Comparison of ENCODE assay signal across 8 cellular contexts in the genomic region with DNA sequence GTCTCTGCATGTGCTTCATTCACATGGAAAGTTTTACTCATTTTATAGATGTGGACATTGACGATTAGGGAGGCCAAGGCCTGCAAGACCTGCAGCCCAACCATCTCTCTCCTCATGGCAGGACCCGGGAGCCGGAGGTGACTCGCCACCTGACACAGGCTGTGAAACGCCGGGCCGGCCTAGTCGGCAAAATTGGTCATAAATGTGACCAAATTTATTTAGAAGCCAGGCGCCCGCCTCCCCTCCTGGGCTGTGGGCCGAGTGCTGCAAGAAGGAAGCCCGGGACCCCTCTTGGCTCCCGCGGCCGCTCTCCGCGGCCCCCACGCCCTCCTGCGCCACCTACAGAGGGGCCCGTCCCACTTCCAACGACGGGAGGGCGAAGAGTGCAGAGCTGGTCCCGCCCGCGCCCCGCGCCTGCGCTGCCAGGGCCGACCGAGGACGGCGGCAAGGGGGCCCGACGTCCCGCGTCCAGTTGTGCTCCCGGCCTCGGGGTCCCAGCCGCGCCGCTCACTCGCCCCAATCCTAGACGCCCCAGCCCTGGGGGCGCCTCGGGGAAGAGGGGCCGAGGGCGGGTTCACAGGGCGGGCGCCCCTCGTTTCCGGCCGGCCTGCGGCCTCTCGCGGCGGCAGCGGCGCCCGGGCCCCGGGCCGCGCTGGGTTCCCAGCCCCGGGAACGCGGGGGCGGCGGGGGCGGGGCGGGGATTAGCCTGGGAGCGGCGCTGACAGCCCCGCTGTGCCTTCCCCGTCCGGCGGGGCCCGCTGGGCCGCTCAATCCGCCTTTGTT. TPM values are rescaled to one million over a fixed set of nuclear protein-coding genes. Genes with fewer than 3 reads are reported as not detected.
DNase-seq lines count a peak whose midpoint lies in the region; TF ChIP-seq lines count a peak whose summit lies in the region.

No MANE protein-coding gene starts in this region.

- peak overlapping the region; percentile 44 for H2BK5ac ChIP-seq in mesendoderm (ENCODE audit: low read length)

- H3K36me3 ChIP-seq in HEK293 (ENCODE audit: control insufficient read depth in 2 of 2, insufficient read depth in 1 of 2, low read length in 2 of 2) (peaks cover 0 to 12% of the 10 kb centered on the region in 2 experiments; a peak in 2 of 3 replicates), mesendoderm (ENCODE audit: control insufficient read depth, insufficient read depth, low read length) (peaks cover 12% of the 10 kb centered on the region), transverse colon (no peaks in the 10 kb centered on the region)

- DNase-seq in COLO668 (lab: John Stamatoyannopoulos, UW; ENCODE audit: unreplicated experiment) (peak; percentile 34), dermis blood vessel endothelial cell (peak; percentile 65), mesendoderm (peak; percentile 76), transverse colon (peak; percentile 54), DMS153 (lab: John Stamatoyannopoulos, UW) (no peak)
- DNase-seq in NK-92 treated with Interleukin-12 subunit alpha and Interleukin-12 subunit beta, amount 100 ng/mL, for 24 hours (lab: John Stamatoyannopoulos, UW) = no peak

- POLR2A ChIA-PET in HEK293 (lab: Yijun Ruan, JAX) = no interaction called here

- peak overlapping the region; percentile 98 for H3K4ac ChIP-seq in mesendoderm (ENCODE audit: low read depth, low read length)

- peak overlapping the region; percentile 95 for H3K18ac ChIP-seq in mesendoderm (ENCODE audit: low read length)

- H3K79me2 ChIP-seq in mesendoderm (ENCODE audit: control insufficient read depth, insufficient read depth, low read length) = peaks cover 25% of the 10 kb centered on the region

- H3K79me1 ChIP-seq in mesendoderm (ENCODE audit: low read length) = peaks cover 35% of the 10 kb centered on the region

- in situ Hi-C loops in transverse colon (cut with MboI; ENCODE audit: low pct_ligation_motif_present in 1 of 4, low pct_unique_long_range_greater_than_20kb in 1 of 4, low sequenced_read_pairs in 3 of 4) = no loop called here

- no peaks in the 10 kb centered on the region for H3K9me3 ChIP-seq in HEK293 (ENCODE audit: control insufficient read depth, insufficient read depth, low read depth, low read length)
- no peaks in the 10 kb centered on the region for H3K9me3 ChIP-seq in transverse colon

- peak overlapping the region; percentile 35 for H2AK5ac ChIP-seq in mesendoderm (ENCODE audit: low read length)

- peak overlapping the region; percentile 79 for H3K9ac ChIP-seq in mesendoderm (ENCODE audit: low read length)

- peak overlapping the region; percentile 22 for H3K4me2 ChIP-seq in mesendoderm (ENCODE audit: low read length)

- peak overlapping the region; percentile 95 for H2BK120ac ChIP-seq in mesendoderm (ENCODE audit: low read depth, low read length)

- H3K4me3 ChIP-seq in HEK293 (ENCODE audit: low read depth, low read length) (peak overlapping the region; percentile 47), mesendoderm (ENCODE audit: low read length) (no peak overlapping the region), transverse colon (peak overlapping the region in 3 of 4 donors; percentile 54 to 64 (median 58))

- intact Hi-C loops in transverse colon (cut with DNase I; ENCODE audit: low total_unique reads) = no loop called here

- peak overlapping the region; percentile 86 for H3K27ac ChIP-seq in HEK293 (ENCODE audit: extremely low read depth, low read depth, low read length)
- H3K27ac ChIP-seq in mesendoderm (ENCODE audit: low read depth, low read length) = peak overlapping the region; percentile 98
- H3K27ac ChIP-seq in transverse colon = peak overlapping the region; percentile 34 to 74 (median 62)

- peak overlapping the region; percentile 88 for H3K56ac ChIP-seq in mesendoderm (ENCODE audit: low read length)

- TF ChIP-seq CTCF in HEK293 (tag by site-specific recombination; IDR thresholded peaks at IDR 0.05) (no peak), transverse colon (IDR thresholded peaks at IDR 0.05) (no peak)

- WGBS in mesendoderm (ENCODE audit: extremely low coverage, insufficient coverage, low lambda C conversion rate) = no CpG with 5 or more reads among the region's 79 CpGs
- 7% methylated on average over 4 of the region's 79 CpGs; no CpG with 5 or more reads in 1 of the 2 donors for WGBS in transverse colon (ENCODE audit: low coverage in 1 of 2), 2 donors

- no peak overlapping the region for H2BK15ac ChIP-seq in mesendoderm (replicated peaks; ENCODE audit: low read depth)

- CTCF ChIA-PET in HEK293 (lab: Yijun Ruan, JAX) = no interaction called here

- no peak overlapping the region for H4K5ac ChIP-seq in mesendoderm (ENCODE audit: low read length)

- H4K8ac ChIP-seq in mesendoderm (ENCODE audit: low read depth, low read length) = peak overlapping the region; percentile 59

- H3K23ac ChIP-seq in mesendoderm (ENCODE audit: low read length) = no peak overlapping the region

- H3K4me1 ChIP-seq in HEK293 (ENCODE audit: control insufficient read depth, insufficient read depth, low read length) (0 out of 2 replicates have a peak, but pooled peaks cover 4% of the 10 kb centered on the region), mesendoderm (ENCODE audit: control insufficient read depth, low read depth, low read length) (peaks cover 25% of the 10 kb centered on the region), transverse colon (peaks cover 8 to 19% (median 15%) of the 10 kb centered on the region in 4 donors)

- TF ChIP-seq EP300 in transverse colon (IDR thresholded peaks at IDR 0.05; ENCODE audit: low read depth) = no peak

- peak; percentile 49 for TF ChIP-seq POLR2A in Raji (IDR thresholded peaks at IDR 0.05; ENCODE audit: insufficient read depth, low read depth, low read length)
- no peak for TF ChIP-seq POLR2A in transverse colon (IDR thresholded peaks at IDR 0.05)

- no peaks in the 10 kb centered on the region for H3K27me3 ChIP-seq in mesendoderm (ENCODE audit: insufficient read depth, low read length, poor library complexity)
- peaks cover 37% of the 10 kb centered on the region for H3K27me3 ChIP-seq in transverse colon

TF ChIP-seq in HEK293, 187 proteins besides CTCF, POLR2A, EP300 and RAD21 (continues in another document):
- TF ChIP-seq ZNF404 (tag by site-specific recombination; IDR thresholded peaks at IDR 0.05) (no peak), ZFP69B (tag by site-specific recombination; IDR thresholded peaks at IDR 0.05) (peak; percentile 44; the same call in 1 of the 2 replicates), ZNF239 (tag by site-specific recombination; IDR thresholded peaks at IDR 0.05) (no peak), ZNF112 (tag by site-specific recombination; IDR thresholded peaks at IDR 0.05) (no peak), SP2 (tag by site-specific recombination; IDR thresholded peaks at IDR 0.05) (peak; percentile 57), ZNF529 (tag by site-specific recombination; IDR thresholded peaks at IDR 0.05; ENCODE audit: insufficient replicate concordance) (no peak)
- TF ChIP-seq, protein P1, sequence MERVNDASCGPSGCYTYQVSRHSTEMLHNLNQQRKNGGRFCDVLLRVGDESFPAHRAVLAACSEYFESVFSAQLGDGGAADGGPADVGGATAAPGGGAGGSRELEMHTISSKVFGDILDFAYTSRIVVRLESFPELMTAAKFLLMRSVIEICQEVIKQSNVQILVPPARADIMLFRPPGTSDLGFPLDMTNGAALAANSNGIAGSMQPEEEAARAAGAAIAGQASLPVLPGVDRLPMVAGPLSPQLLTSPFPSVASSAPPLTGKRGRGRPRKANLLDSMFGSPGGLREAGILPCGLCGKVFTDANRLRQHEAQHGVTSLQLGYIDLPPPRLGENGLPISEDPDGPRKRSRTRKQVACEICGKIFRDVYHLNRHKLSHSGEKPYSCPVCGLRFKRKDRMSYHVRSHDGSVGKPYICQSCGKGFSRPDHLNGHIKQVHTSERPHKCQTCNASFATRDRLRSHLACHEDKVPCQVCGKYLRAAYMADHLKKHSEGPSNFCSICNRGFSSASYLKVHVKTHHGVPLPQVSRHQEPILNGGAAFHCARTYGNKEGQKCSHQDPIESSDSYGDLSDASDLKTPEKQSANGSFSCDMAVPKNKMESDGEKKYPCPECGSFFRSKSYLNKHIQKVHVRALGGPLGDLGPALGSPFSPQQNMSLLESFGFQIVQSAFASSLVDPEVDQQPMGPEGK (tag by site-specific recombination; IDR thresholded peaks at IDR 0.05) = peak; percentile 90
- TF ChIP-seq, protein P2, sequence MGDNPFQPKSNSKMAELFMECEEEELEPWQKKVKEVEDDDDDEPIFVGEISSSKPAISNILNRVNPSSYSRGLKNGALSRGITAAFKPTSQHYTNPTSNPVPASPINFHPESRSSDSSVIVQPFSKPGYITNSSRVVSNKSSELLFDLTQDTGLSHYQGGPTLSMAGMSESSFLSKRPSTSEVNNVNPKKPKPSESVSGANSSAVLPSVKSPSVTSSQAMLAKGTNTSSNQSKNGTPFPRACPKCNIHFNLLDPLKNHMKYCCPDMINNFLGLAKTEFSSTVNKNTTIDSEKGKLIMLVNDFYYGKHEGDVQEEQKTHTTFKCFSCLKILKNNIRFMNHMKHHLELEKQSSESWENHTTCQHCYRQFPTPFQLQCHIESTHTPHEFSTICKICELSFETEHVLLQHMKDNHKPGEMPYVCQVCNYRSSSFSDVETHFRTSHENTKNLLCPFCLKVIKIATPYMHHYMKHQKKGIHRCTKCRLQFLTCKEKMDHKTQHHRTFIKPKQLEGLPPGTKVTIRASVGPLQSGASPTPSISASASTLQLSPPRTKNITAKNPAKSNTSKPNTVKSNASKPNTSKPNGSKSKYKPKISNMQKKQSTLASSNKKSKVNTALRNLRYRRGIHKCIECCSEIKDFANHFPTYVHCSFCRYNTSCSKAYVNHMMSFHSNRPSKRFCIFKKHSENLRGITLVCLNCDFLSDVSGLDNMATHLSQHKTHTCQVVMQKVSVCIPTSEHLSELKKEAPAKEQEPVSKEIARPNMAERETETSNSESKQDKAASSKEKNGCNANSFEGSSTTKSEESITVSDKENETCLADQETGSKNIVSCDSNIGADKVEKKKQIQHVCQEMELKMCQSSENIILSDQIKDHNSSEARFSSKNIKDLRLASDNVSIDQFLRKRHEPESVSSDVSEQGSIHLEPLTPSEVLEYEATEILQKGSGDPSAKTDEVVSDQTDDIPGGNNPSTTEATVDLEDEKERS (tag by site-specific recombination; IDR thresholded peaks at IDR 0.05) = no peak

RNA-seq across cellular contexts. Expression of a gene that starts 47.5 kb away (rescaled TPM):
- total RNA-seq in dermis blood vessel endothelial cell = 0.65 and 0.85 TPM in 2 replicates
- polyA plus RNA-seq in mesendoderm (2013, experiment 1 of 2) = 50.0 TPM
- polyA plus RNA-seq in mesendoderm (2013, experiment 2 of 2) = 49.3 TPM
- under 1 TPM in 2 of 4 donors, not detected in 2; 0.27 to 0.48 TPM for total RNA-seq in transverse colon

Comparison
In these comparisons a context has a peak if more than half of its experiments do, and no peak if none do; other contexts are left out.
1. DNase-seq: peak in COLO668 (single experiment), dermis blood vessel endothelial cell (single experiment), mesendoderm (single experiment) and transverse colon (single experiment); none in NK-92 treated with Interleukin-12 subunit alpha and Interleukin-12 subunit beta, amount 100 ng/mL, for 24 hours (single experiment) and DMS153 (single experiment).
2. Peak in every context shown above with its lines, with median percentiles within 50 percentile points of each other: H3K27ac ChIP-seq.